8 cellular contexts compared by ENCODE assay signal in the genomic region with DNA sequence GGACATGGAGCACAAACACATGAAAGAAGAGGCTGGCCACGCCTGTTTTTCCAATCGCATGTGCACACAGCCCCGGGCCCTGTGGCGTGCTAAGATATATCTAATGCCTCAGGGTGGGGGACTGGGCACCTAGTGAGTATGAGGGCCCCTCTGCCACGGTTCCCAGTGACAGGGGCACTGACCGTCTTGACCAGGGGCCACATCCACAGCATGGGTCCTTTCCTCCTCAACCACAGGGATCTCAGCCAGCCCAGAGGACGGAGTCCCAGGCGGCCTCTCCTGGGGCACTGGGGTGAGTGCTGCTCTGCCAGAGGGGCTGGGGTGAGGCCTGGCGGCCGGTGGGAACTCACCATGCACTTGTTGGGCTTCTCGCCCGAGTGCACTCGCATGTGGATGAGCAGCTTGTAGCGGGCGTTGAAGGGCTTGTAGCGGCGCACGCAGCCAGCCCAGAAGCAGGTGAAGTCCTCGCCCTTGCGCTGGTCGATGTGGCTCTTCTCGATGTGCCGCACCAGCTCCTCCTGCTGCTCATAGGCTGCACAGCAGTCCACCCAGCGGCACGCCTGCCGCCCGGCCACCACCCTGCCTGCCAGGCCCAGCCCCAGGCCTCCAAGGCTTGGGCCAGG.
DNase-seq lines count a peak whose midpoint lies in the region; ATAC-seq and TF ChIP-seq lines count a peak whose summit lies in the region.

No MANE protein-coding gene starts in this region.

- H3K9ac ChIP-seq in DND-41 (ENCODE audit: low read depth, low read length): no peak overlapping the region

- H3K9me3 Mint-ChIP-seq in naive thymus-derived CD4-positive, alpha-beta T cell: no peaks in the 10 kb centered on the region

- no peaks in the 10 kb centered on the region for H3K36me3 Mint-ChIP-seq in naive thymus-derived CD4-positive, alpha-beta T cell

- H3K9me3 ChIP-seq in DND-41 (ENCODE audit: insufficient read depth, low read length, severe bottlenecking) (no peaks in the 10 kb centered on the region), esophagus muscularis mucosa (no peaks in the 10 kb centered on the region)
- no peaks in the 10 kb centered on the region for H3K9me3 ChIP-seq in naive thymus-derived CD4-positive, alpha-beta T cell (ENCODE audit: control insufficient read depth in 2 of 3, low read length in 3 of 3)

- H3K27ac ChIP-seq in DND-41 (ENCODE audit: low read length) (no peak overlapping the region), esophagus muscularis mucosa (replicated peaks in 1 of 4) (no peak overlapping the region), substantia nigra (ENCODE audit: low read depth, low read length, poor library complexity, severe bottlenecking) (no peak overlapping the region)
- no peak overlapping the region for H3K27ac ChIP-seq in naive thymus-derived CD4-positive, alpha-beta T cell (ENCODE audit: low read depth, low read length)

- peak; percentile 30 for TF ChIP-seq CTCF in DND-41 (IDR thresholded peaks at IDR 0.05; ENCODE audit: borderline replicate concordance, extremely low read depth, low read length, poor library complexity, severe bottlenecking)
- TF ChIP-seq CTCF in esophagus muscularis mucosa (IDR thresholded peaks at IDR 0.05): peak in 2 of 3 experiments; percentile 22 to 39

- POLR2A ChIA-PET in naive thymus-derived CD4-positive, alpha-beta T cell (lab: Charles Lee): no interaction called here

- H3K27me3 ChIP-seq in DND-41 (ENCODE audit: insufficient read depth, low read length, poor library complexity) (no peaks in the 10 kb centered on the region), esophagus muscularis mucosa (peaks cover 0 to 18% (median 0%) of the 10 kb centered on the region in 4 donors)
- H3K27me3 ChIP-seq in naive thymus-derived CD4-positive, alpha-beta T cell (ENCODE audit: control insufficient read depth in 2 of 2, insufficient read depth in 2 of 2, low read length in 2 of 2): no peaks in the 10 kb centered on the region

- H3K27ac Mint-ChIP-seq in naive thymus-derived CD4-positive, alpha-beta T cell: no peak overlapping the region

- H3K36me3 ChIP-seq in DND-41 (ENCODE audit: insufficient read depth, low read length): no peaks in the 10 kb centered on the region
- no peaks in the 10 kb centered on the region for H3K36me3 ChIP-seq in esophagus muscularis mucosa
- no peaks in the 10 kb centered on the region for H3K36me3 ChIP-seq in naive thymus-derived CD4-positive, alpha-beta T cell (ENCODE audit: control insufficient read depth in 2 of 3, insufficient read depth in 3 of 3, low read length in 3 of 3)

- H3K27me3 Mint-ChIP-seq in naive thymus-derived CD4-positive, alpha-beta T cell: no peaks in the 10 kb centered on the region

- ATAC-seq in DND-41 (ENCODE audit: insufficient read depth, low read depth): no peak
- peak; percentile 11 for ATAC-seq in naive thymus-derived CD4-positive, alpha-beta T cell
- ATAC-seq in HG03045 (IDR thresholded peaks at IDR 0.05; ENCODE audit: unreplicated experiment): no peak

- WGBS in esophagus muscularis mucosa: 100% methylated on average over 3 of the region's 27 CpGs

- H3K4me1 ChIP-seq in DND-41 (ENCODE audit: insufficient read depth, low read length) (no peaks in the 10 kb centered on the region), esophagus muscularis mucosa (peaks cover 0 to 11% (median 1%) of the 10 kb centered on the region in 4 donors)
- no peaks in the 10 kb centered on the region for H3K4me1 ChIP-seq in naive thymus-derived CD4-positive, alpha-beta T cell (ENCODE audit: control insufficient read depth in 2 of 2, insufficient read depth in 2 of 2, low read length in 2 of 2)

- 0 out of 2 replicates have a peak, but pooled peaks cover 2% of the 10 kb centered on the region for H4K20me1 ChIP-seq in DND-41 (ENCODE audit: insufficient read depth, low read length)

- H3K4me3 ChIP-seq in DND-41 (ENCODE audit: low read depth in 1 of 2, low read length in 2 of 2) (no peak overlapping the region), esophagus muscularis mucosa (no peak overlapping the region)
- no peak overlapping the region for H3K4me3 ChIP-seq in naive thymus-derived CD4-positive, alpha-beta T cell (ENCODE audit: low read length)

- no peaks in the 10 kb centered on the region for H3K4me1 Mint-ChIP-seq in naive thymus-derived CD4-positive, alpha-beta T cell

- no peak overlapping the region for H2AFZ ChIP-seq in DND-41 (ENCODE audit: low read depth, low read length)

- H3K4me3 Mint-ChIP-seq in naive thymus-derived CD4-positive, alpha-beta T cell: no peak overlapping the region

- intact Hi-C loops in esophagus muscularis mucosa (cut with DNase I): no loop called here
- intact Hi-C loops in naive thymus-derived CD4-positive, alpha-beta T cell (cut with micrococcal nuclease): loop anchor here in 1 of 2 donors (10.0 kb wide), 1 partner anchor 109 kb away; no protein-coding TSS in a partner anchor

- CTCF ChIA-PET in naive thymus-derived CD4-positive, alpha-beta T cell (lab: Charles Lee): no interaction called here

- TF ChIP-seq EP300 in esophagus muscularis mucosa (IDR thresholded peaks at IDR 0.05): no peak

- H3K79me2 ChIP-seq in DND-41 (ENCODE audit: insufficient read depth, low read length): no peaks in the 10 kb centered on the region

- no peak for TF ChIP-seq POLR2A in esophagus muscularis mucosa (IDR thresholded peaks at IDR 0.05; ENCODE audit: low read depth)

- DNase-seq in DND-41 (no peak), NCI-H1694 treated with DMSO at 0.1 percent for 48 hours (lab: John Stamatoyannopoulos, UW) (peak; percentile 85), esophagus muscularis mucosa (ENCODE audit: extremely low spot score) (no peak), substantia nigra (lab: John Stamatoyannopoulos, UW) (no peak), NCI-H2081 (lab: John Stamatoyannopoulos, UW) (no peak), middle frontal gyrus (ENCODE audit: extremely low spot score, low spot score) (no peak)
- no peak for DNase-seq in naive thymus-derived CD4-positive, alpha-beta T cell

- H3K4me2 ChIP-seq in DND-41 (ENCODE audit: insufficient read depth, low read length): no peak overlapping the region
